In the genomic region with DNA sequence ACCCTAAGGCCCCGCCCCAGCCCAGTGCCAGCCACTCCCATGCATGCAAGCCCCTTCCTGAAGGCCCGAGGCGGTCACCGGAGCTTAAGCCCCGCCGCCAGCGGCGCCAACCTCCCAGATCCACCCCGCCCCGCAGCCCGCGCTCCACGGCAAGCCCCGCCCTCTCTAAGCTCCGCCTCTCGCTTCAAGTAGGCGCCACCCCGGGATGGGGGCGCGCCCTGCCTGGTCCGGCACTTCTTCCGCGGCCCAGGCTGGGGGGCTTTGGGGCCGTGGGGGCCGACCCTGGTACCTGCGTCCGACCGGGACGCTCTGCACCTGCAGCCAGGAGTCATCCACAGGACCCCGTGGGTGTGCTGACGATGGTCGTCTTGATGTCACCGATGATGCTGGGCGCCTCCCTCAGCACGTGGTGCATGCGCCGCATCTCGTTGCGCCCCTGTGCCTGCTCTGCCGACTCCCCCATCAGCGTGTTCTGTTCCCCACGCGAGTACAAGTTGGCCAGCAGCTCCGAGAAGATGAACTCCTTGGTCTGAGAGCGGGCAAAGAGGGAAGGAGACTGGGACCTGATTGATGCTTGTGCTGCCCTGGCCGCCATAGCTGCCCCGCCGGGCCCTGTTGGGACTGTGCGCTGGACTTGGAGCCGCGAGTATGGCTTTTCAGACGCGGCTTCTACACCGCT, we compare ENCODE assay signal across 8 cellular contexts. TPM values are rescaled to one million over a fixed set of nuclear protein-coding genes. Genes with fewer than 3 reads are reported as not detected.
DNase-seq lines count a peak whose midpoint lies in the region; ATAC-seq and TF ChIP-seq lines count a peak whose summit lies in the region.

No MANE protein-coding gene starts in this region.

- intact Hi-C loops in activated B cell treated with CpG ODN at 0.5 μM for 24 hours (cut with micrococcal nuclease) (loop anchor here (1.0 to 10.0 kb wide), 6 partner anchors 20 to 316 kb away; a partner anchor contains a TSS), spleen (cut with DNase I; ENCODE audit: low total_unique reads) (no loop called here)

- POLR2A ChIA-PET in activated B cell treated with CpG ODN at 0.5 μM for 24 hours (lab: Charles Lee), result interaction anchor here (0.5 to 1.5 kb wide), 13 partner anchors 8 to 287 kb away, joined by 3 to 8 read pairs (median 4); a partner anchor contains a TSS

- peaks cover 7% of the 10 kb centered on the region for H3K27me3 Mint-ChIP-seq in activated B cell treated with CpG ODN at 0.5 μM for 24 hours

- H3K4me1 ChIP-seq in spleen, result peaks cover 0 to 53% (median 28%) of the 10 kb centered on the region in 6 donors

- H3K27ac Mint-ChIP-seq in activated B cell treated with CpG ODN at 0.5 μM for 24 hours, result peak overlapping the region; percentile 65

- peaks cover 0 to 30% (median 0%) of the 10 kb centered on the region in 7 donors for H3K27me3 ChIP-seq in spleen (replicated peaks in 1 of 7)

- DNase-seq in ACHN (peak; percentile 90), NCI-H2227 (lab: John Stamatoyannopoulos, UW; ENCODE audit: unreplicated experiment) (peak; percentile 92), activated B cell treated with CpG ODN at 0.5 μM for 24 hours (peak; percentile 95), caudate nucleus (lab: John Stamatoyannopoulos, UW) (peak in 60 of 61 donors; percentile 8 to 93 (median 75)), iris pigment epithelial cell (ENCODE audit: low read depth) (peak; percentile 95), spleen (peak; percentile 97)

- CTCF ChIA-PET in activated B cell treated with CpG ODN at 0.5 μM for 24 hours (lab: Charles Lee), result interaction anchor here (0.9 to 1.4 kb wide), 3 partner anchors 10 to 63 kb away, joined by 3 to 7 read pairs (median 3); no protein-coding TSS in a partner anchor

- peak overlapping the region; percentile 82 for H3K4me3 Mint-ChIP-seq in activated B cell treated with CpG ODN at 0.5 μM for 24 hours

- H3K36me3 ChIP-seq in spleen, result no peaks in the 10 kb centered on the region

- H3K4me1 Mint-ChIP-seq in activated B cell treated with CpG ODN at 0.5 μM for 24 hours, result peaks cover 15% of the 10 kb centered on the region

- H3K9me3 Mint-ChIP-seq in activated B cell treated with CpG ODN at 0.5 μM for 24 hours, result no peaks in the 10 kb centered on the region

- H3K4me3 ChIP-seq in spleen, result peak overlapping the region; percentile 71 to 91 (median 80)

- no peak for TF ChIP-seq POLR2A in spleen (IDR thresholded peaks at IDR 0.05)

- in situ Hi-C loops in ACHN (cut with HindIII; ENCODE audit: low pct_ligation_motif_present, low pct_unique_long_range_greater_than_20kb, low sequenced_read_pairs), result no loop called here

- TF ChIP-seq CTCF in activated B cell treated with CpG ODN at 0.5 μM for 24 hours (IDR thresholded peaks at IDR 0.05) (no peak), spleen (IDR thresholded peaks at IDR 0.05 in 8 of 11, conservative IDR thresholded peaks at IDR 0.05 in 3 of 11) (peak in 1 of 11 experiments; percentile 14)

- 6 to 18% (median 7%) methylated on average over 21 to 54 of the region's 54 CpGs for WGBS in spleen, 5 donors

- H3K27ac ChIP-seq in caudate nucleus (ENCODE audit: low read depth, low read length) (no peak overlapping the region), spleen (peak overlapping the region in 7 of 8 donors; percentile 22 to 80 (median 63))

- peak; percentile 98 for ATAC-seq in GM18909 (IDR thresholded peaks at IDR 0.05; ENCODE audit: poor library complexity, unreplicated experiment)
- peak; percentile 91 for ATAC-seq in HG03139 (IDR thresholded peaks at IDR 0.05; ENCODE audit: unreplicated experiment)
- ATAC-seq in activated B cell treated with CpG ODN at 0.5 μM for 24 hours (ENCODE audit: low read depth), result peak; percentile 98

- H3K36me3 Mint-ChIP-seq in activated B cell treated with CpG ODN at 0.5 μM for 24 hours (ENCODE audit: low read depth), result no peaks in the 10 kb centered on the region

- H3K9me3 ChIP-seq in spleen, result no peaks in the 10 kb centered on the region

RNA-seq across cellular contexts. Expression of a gene that starts 26.1 kb away (rescaled TPM):
- total RNA-seq in activated B cell treated with CpG ODN at 0.5 μM for 24 hours, result not detected in 2 replicates
- total RNA-seq in spleen, result 10 to 100 TPM in 4 of 7 donors, 1 to 10 TPM in 3; 4.1 to 28.6 (median 10.2) TPM
- 1 to 10 TPM in 2 of 3 donors, under 1 TPM in 1; 0.89 to 4.9 (median 1.3) TPM for polyA plus RNA-seq in spleen
